Comparison of ENCODE assay signal across 11 cellular contexts in genomic region chr1:215517441-215517891, GRCh38. TPM values are rescaled to one million over a fixed set of nuclear protein-coding genes. Genes with fewer than 3 reads are reported as not detected.
A peak's percentile ranks its signal among the peaks of the same experiment; 100 is the strongest.
DNase-seq lines count a peak whose midpoint lies in the region; ATAC-seq, FAIRE-seq and TF ChIP-seq lines count a peak whose summit lies in the region.
"Had no signal": no experiment of that assay in that cellular context is flagged by ENCODE, and none has a peak within 500 bp of the region (broad histone marks: within the 10 kb centered on the region; RNA-seq: fewer than 3 reads in every experiment).

No MANE protein-coding gene starts in this region.

- no peak overlapping the region for H3K4me3 ChIP-seq in BJ (ENCODE audit: low read depth, low read length)
- H3K4me3 ChIP-seq: SJCRH30, transverse colon had no signal

- no peak overlapping the region for H3K27ac ChIP-seq in VCaP
- H3K27ac ChIP-seq: SJCRH30, transverse colon had no signal

- TF ChIP-seq CTCF in BJ (IDR thresholded peaks at IDR 0.05; ENCODE audit: insufficient read depth, low read depth, low read length) (peak; percentile 36), VCaP (conservative IDR thresholded peaks at IDR 0.05) (peak; percentile 33)

- no peak for ATAC-seq in HG03108 (IDR thresholded peaks at IDR 0.05; ENCODE audit: unreplicated experiment)

- no peak for DNase-seq in BJ (ENCODE audit: low read depth)
- DNase-seq in HT-29 (ENCODE audit: low spot score) = peak; percentile 25
- peak; percentile 56 for DNase-seq in islet precursor cell
- no peak for DNase-seq in stimulated activated naive CD4-positive, alpha-beta T cell (lab: John Stamatoyannopoulos, UW)
- no peak for DNase-seq in SHP77 treated with DMSO at 0.1 percent for 48 hours (lab: John Stamatoyannopoulos, UW)
- DNase-seq in GM12891 (ENCODE audit: insufficient read length, low spot score) = no peak
- DNase-seq: activated naive CD4-positive, alpha-beta T cell treated with anti-CD3 and anti-CD28 coated beads, Interleukin-2, amount 10 ng/mL, durations not matched to agents 7 days and 5 days; transverse colon had no signal

- POLR2A ChIA-PET in BJ (lab: Charles Lee) = no interaction called here

- no peak for TF ChIP-seq POLR2A in GM12891 (IDR thresholded peaks at IDR 0.05; ENCODE audit: low read depth, low read length)

- H3K36me3 ChIP-seq in BJ (ENCODE audit: control insufficient read depth, insufficient read depth, low read length) = no peaks in the 10 kb centered on the region
- H3K36me3 ChIP-seq: SJCRH30, transverse colon had no signal

- no peaks in the 10 kb centered on the region for H3K27me3 ChIP-seq in BJ (ENCODE audit: control insufficient read depth, insufficient read depth, low read length)
- H3K27me3 ChIP-seq: SJCRH30, transverse colon had no signal

- CTCF ChIA-PET in BJ (lab: Yijun Ruan, JAX) = interaction anchor here (0.9 to 2.5 kb wide), 3 partner anchors 9 to 882 kb away, joined by 4 to 11 read pairs (median 6); no protein-coding TSS in a partner anchor

- FAIRE-seq in GM12891 (lab: Jason Lieb, UNC) = no peak

TF ChIP-seq in GM12891, 5 proteins besides CTCF, POLR2A, EP300 and RAD21:
- no peak for TF ChIP-seq POU2F2 (IDR thresholded peaks at IDR 0.05; ENCODE audit: low read depth, low read length)
- TF ChIP-seq TAF1 (IDR thresholded peaks at IDR 0.05; ENCODE audit: low read depth, low read length) = no peak
- no peak for TF ChIP-seq SPI1 (IDR thresholded peaks at IDR 0.05; ENCODE audit: low read depth, low read length)
- TF ChIP-seq PAX5 (IDR thresholded peaks at IDR 0.05; ENCODE audit: insufficient read depth, low read length, severe bottlenecking) = no peak
- TF ChIP-seq POLR2AphosphoS5 (IDR thresholded peaks at IDR 0.05; ENCODE audit: low read depth, low read length) = no peak

RNA-seq across cellular contexts. Expression of gene KCTD3, which starts 49.6 kb away (rescaled TPM):
- 31.7 and 56.1 TPM in 2 replicates for polyA plus RNA-seq in BJ (2011; rRNA removed)
- polyA minus RNA-seq in BJ (2011; rRNA and poly(A)+ RNA removed) = 40.9 and 42.9 TPM in 2 replicates
- 19.8 and 20.8 TPM in 2 replicates for total RNA-seq in HT-29 (2014; rRNA removed; shearing (Covaris generic))
- 3.7 TPM for polyA plus RNA-seq in GM12891 (2012; ENCODE audit: low read depth, missing spikeins)

Comparison
In these comparisons a context has a peak if more than half of its experiments do, and no peak if none do; other contexts are left out.
1. DNase-seq: peak in HT-29 (single experiment) and islet precursor cell (single experiment); none in BJ (single experiment), stimulated activated naive CD4-positive, alpha-beta T cell (0 of 6), SHP77 treated with DMSO at 0.1 percent for 48 hours (single experiment) and GM12891 (single experiment).